In genomic region chr5:6434737-6435136, GRCh38 we compare ENCODE assay signal across 25 cellular contexts. TPM values are rescaled to one million over a fixed set of nuclear protein-coding genes. Genes with fewer than 3 reads are reported as not detected.
"Had no signal": no experiment of that assay in that cellular context is flagged by ENCODE, and none has a peak within 500 bp of the region (broad histone marks: within the 10 kb centered on the region; RNA-seq: fewer than 3 reads in every experiment).

No MANE protein-coding gene starts in this region.

- H3K27ac Mint-ChIP-seq: activated CD4-positive, alpha-beta T cell treated with anti-CD3 and anti-CD28 coated beads for 36 hours; activated CD8-positive, alpha-beta T cell treated with anti-CD3 and anti-CD28 coated beads, Interleukin-2, amount 10 ng/mL, durations not matched to agents 7 days and 5 days; activated T-cell treated with anti-CD3 and anti-CD28 coated beads, Interleukin-2, amount 50 U/mL, for 24 hours; nephron progenitor cell; stimulated activated effector memory CD8-positive, alpha-beta T cell treated with anti-CD3 and anti-CD28 coated beads, Interleukin-12 subunit alpha, Interleukin-12 subunit beta, amount 100 ng/mL, for 72 hours; stimulated activated naive CD8-positive, alpha-beta T cell treated with anti-CD3 and anti-CD28 coated beads, Interleukin-15, Interleukin-2, amounts not matched to agents 100 ng/mL and 50 ng/mL, for 24 hours had no signal

- H3K4me3 ChIP-seq: esophagus muscularis mucosa, heart right ventricle, lung, sigmoid colon, thyroid gland, upper lobe of left lung had no signal

- H3K4me1 ChIP-seq: foreskin keratinocyte, thyroid gland, upper lobe of left lung had no signal

- DNase-seq: activated CD4-positive, CD25-positive, alpha-beta regulatory T cell; activated CD8-positive, alpha-beta T cell treated with anti-CD3 and anti-CD28 coated beads, Interleukin-2, amount 10 ng/mL, durations not matched to agents 7 days and 5 days; activated gamma-delta T cell treated with Interleukin-2 at 50 U/mL for 16 hours; activated naive CD4-positive, alpha-beta T cell treated with anti-CD3 and anti-CD28 coated beads, Interleukin-2, amount 50 U/mL, for 16 hours; activated T-cell treated with anti-CD3 and anti-CD28 coated beads, Interleukin-2, amount 50 U/mL, for 24 hours; amniotic stem cell; brain microvascular endothelial cell; foreskin keratinocyte; heart right ventricle; kidney glomerular epithelial cell; retina; sigmoid colon; stimulated activated CD4-positive, alpha-beta T cell treated with anti-CD3 and anti-CD28 coated beads, Interleukin-4, amount 100 ng/mL, for 24 hours; upper lobe of left lung had no signal

- H3K4me3 Mint-ChIP-seq: activated CD4-positive, alpha-beta T cell treated with anti-CD3 and anti-CD28 coated beads for 36 hours; activated CD8-positive, alpha-beta T cell treated with anti-CD3 and anti-CD28 coated beads, Interleukin-2, amount 10 ng/mL, durations not matched to agents 7 days and 5 days; activated T-cell treated with anti-CD3 and anti-CD28 coated beads, Interleukin-2, amount 50 U/mL, for 24 hours; nephron progenitor cell; stimulated activated effector memory CD8-positive, alpha-beta T cell treated with anti-CD3 and anti-CD28 coated beads, Interleukin-12 subunit alpha, Interleukin-12 subunit beta, amount 100 ng/mL, for 72 hours; stimulated activated naive CD8-positive, alpha-beta T cell treated with anti-CD3 and anti-CD28 coated beads, Interleukin-15, Interleukin-2, amounts not matched to agents 100 ng/mL and 50 ng/mL, for 24 hours had no signal

- ATAC-seq: activated CD4-positive, alpha-beta T cell treated with anti-CD3 and anti-CD28 coated beads for 36 hours; activated CD8-positive, alpha-beta T cell treated with anti-CD3 and anti-CD28 coated beads, Interleukin-2, amount 10 ng/mL, durations not matched to agents 7 days and 5 days; foreskin keratinocyte; heart right ventricle; stimulated activated effector memory CD8-positive, alpha-beta T cell treated with anti-CD3 and anti-CD28 coated beads, Interleukin-12 subunit alpha, Interleukin-12 subunit beta, amount 100 ng/mL, for 72 hours had no signal

- H3K4me1 Mint-ChIP-seq: activated CD4-positive, alpha-beta T cell treated with anti-CD3 and anti-CD28 coated beads for 36 hours; nephron progenitor cell had no signal

- H3K27me3 ChIP-seq: brain microvascular endothelial cell, sigmoid colon, thyroid gland, upper lobe of left lung had no signal

- H3K9me3 ChIP-seq: neutrophil, thyroid gland, upper lobe of left lung had no signal

- H3K27ac ChIP-seq: brain microvascular endothelial cell, esophagus muscularis mucosa, foreskin keratinocyte, heart right ventricle, neutrophil, sigmoid colon, thyroid gland, upper lobe of left lung had no signal

- FAIRE-seq: astrocyte, small intestine had no signal

- H3K36me3 Mint-ChIP-seq: stimulated activated effector memory CD8-positive, alpha-beta T cell treated with anti-CD3 and anti-CD28 coated beads, Interleukin-12 subunit alpha, Interleukin-12 subunit beta, amount 100 ng/mL, for 72 hours had no signal

- H3K36me3 ChIP-seq: brain microvascular endothelial cell, esophagus muscularis mucosa, heart right ventricle, neutrophil, sigmoid colon, thyroid gland, upper lobe of left lung had no signal

- H3K9me3 Mint-ChIP-seq: activated T-cell treated with anti-CD3 and anti-CD28 coated beads, Interleukin-2, amount 50 U/mL, for 24 hours; stimulated activated effector memory CD8-positive, alpha-beta T cell treated with anti-CD3 and anti-CD28 coated beads, Interleukin-12 subunit alpha, Interleukin-12 subunit beta, amount 100 ng/mL, for 72 hours; stimulated activated naive CD8-positive, alpha-beta T cell treated with anti-CD3 and anti-CD28 coated beads, Interleukin-15, Interleukin-2, amounts not matched to agents 100 ng/mL and 50 ng/mL, for 24 hours had no signal

RNA-seq across cellular contexts. Expression of gene UBE2QL1, which starts 13.9 kb away (rescaled TPM):
- total RNA-seq: activated CD4-positive, alpha-beta T cell treated with anti-CD3 and anti-CD28 coated beads for 36 hours; activated CD8-positive, alpha-beta T cell treated with anti-CD3 and anti-CD28 coated beads, Interleukin-2, amount 10 ng/mL, durations not matched to agents 7 days and 5 days; foreskin keratinocyte; osteocyte had no signal
- polyA plus RNA-seq: foreskin keratinocyte had no signal
